ENCODE assay signal across 8 cellular contexts in genomic region chr16:85798901-85799496, GRCh38. TPM values are rescaled to one million over a fixed set of nuclear protein-coding genes. Genes with fewer than 3 reads are reported as not detected.
DNase-seq lines count a peak whose midpoint lies in the region; ATAC-seq and TF ChIP-seq lines count a peak whose summit lies in the region.

No MANE protein-coding gene starts in this region.

- H3K27ac ChIP-seq in tibial nerve, result peak overlapping the region in 3 of 4 donors; percentile 89 to 92 (median 92)

- peaks cover 47% of the 10 kb centered on the region for H3K36me3 Mint-ChIP-seq in effector memory CD8-positive, alpha-beta T cell (ENCODE audit: insufficient read depth)

- H3K9me3 ChIP-seq in mononuclear cell (ENCODE audit: low read depth, low read length), result no peaks in the 10 kb centered on the region
- no peaks in the 10 kb centered on the region for H3K9me3 ChIP-seq in tibial nerve

- H3K36me3 ChIP-seq in BJ (ENCODE audit: control insufficient read depth, insufficient read depth, low read length), result peaks cover 25% of the 10 kb centered on the region
- peaks cover 0 to 57% (median 0%) of the 10 kb centered on the region in 3 donors for H3K36me3 ChIP-seq in tibial nerve

- ATAC-seq in GM19043 (IDR thresholded peaks at IDR 0.05; ENCODE audit: low read depth, unreplicated experiment), result peak; percentile 18
- peak; percentile 33 for ATAC-seq in HG03354 (IDR thresholded peaks at IDR 0.05; ENCODE audit: poor library complexity, severe bottlenecking, unreplicated experiment)
- peak; percentile 32 for ATAC-seq in effector memory CD8-positive, alpha-beta T cell (replicated peaks)

- 0% methylated on average over 6 to 9 of the region's 51 CpGs for WGBS in tibial nerve, 2 donors

- CTCF ChIA-PET in BJ (lab: Yijun Ruan, JAX), result interaction anchor here (2.1 kb wide), 1 partner anchor 21 kb away, joined by 14 read pairs; no protein-coding TSS in a partner anchor

- TF ChIP-seq CTCF in BJ (IDR thresholded peaks at IDR 0.05; ENCODE audit: insufficient read depth, low read depth, low read length) (0 out of 2 replicates have a peak, but pooled peaks have one; percentile 17), tibial nerve (IDR thresholded peaks at IDR 0.05) (no peak)

- H3K9me3 Mint-ChIP-seq in effector memory CD8-positive, alpha-beta T cell, result no peaks in the 10 kb centered on the region

- H3K4me1 Mint-ChIP-seq in effector memory CD8-positive, alpha-beta T cell (ENCODE audit: low read depth in 2 of 2), result peaks cover 29 to 42% of the 10 kb centered on the region in 2 donors

- peaks cover 29% of the 10 kb centered on the region for H3K4me1 ChIP-seq in mononuclear cell (ENCODE audit: insufficient read depth, low read length)
- H3K4me1 ChIP-seq in tibial nerve, result peaks cover 0 to 48% (median 23%) of the 10 kb centered on the region in 4 donors

- H3K4me3 ChIP-seq in BJ (ENCODE audit: low read depth, low read length) (peak overlapping the region; percentile 94), mononuclear cell (ENCODE audit: low read length) (peak overlapping the region; percentile 91), tibial nerve (peak overlapping the region; percentile 61 to 100 (median 99))

- no peaks in the 10 kb centered on the region for H3K27me3 ChIP-seq in BJ (ENCODE audit: control insufficient read depth, insufficient read depth, low read length)
- H3K27me3 ChIP-seq in mononuclear cell (ENCODE audit: insufficient read depth, low read length), result no peaks in the 10 kb centered on the region
- no peaks in the 10 kb centered on the region for H3K27me3 ChIP-seq in tibial nerve

- peak overlapping the region; percentile 87 to 88 for H3K4me3 Mint-ChIP-seq in effector memory CD8-positive, alpha-beta T cell

- peak overlapping the region; percentile 96 to 97 for H3K27ac Mint-ChIP-seq in effector memory CD8-positive, alpha-beta T cell

- no peaks in the 10 kb centered on the region for H3K27me3 Mint-ChIP-seq in effector memory CD8-positive, alpha-beta T cell

- no peak for TF ChIP-seq EP300 in tibial nerve (IDR thresholded peaks at IDR 0.05)

- TF ChIP-seq POLR2A in tibial nerve (IDR thresholded peaks at IDR 0.05), result no peak

- POLR2A ChIA-PET in BJ (lab: Charles Lee), result no interaction called here

- no peak for DNase-seq in BJ (ENCODE audit: low read depth)
- DNase-seq in T-helper 9 cell, result peak; percentile 11
- peak in 2 of 3 experiments; percentile 19 to 31 for DNase-seq in effector memory CD8-positive, alpha-beta T cell
- no peak for DNase-seq in tibial nerve (ENCODE audit: low spot score in 2 of 2)
- DNase-seq in putamen (ENCODE audit: low spot score), result no peak

RNA-seq across cellular contexts. Expression of gene EMC8, which starts 0.3 kb away (rescaled TPM):
- 29.9 and 36.9 TPM in 2 replicates for polyA plus RNA-seq in BJ (2011; rRNA removed)
- 25.9 and 34.1 TPM in 2 replicates for polyA minus RNA-seq in BJ (2011; rRNA and poly(A)+ RNA removed)
- total RNA-seq in mononuclear cell (18.4 TPM), tibial nerve (10 to 100 TPM; 31.8 to 46.2 (median 35.4) TPM)

RNA-seq across cellular contexts. Expression of gene COX4I1, which starts 0.5 kb away (rescaled TPM):
- 763 and 892 TPM in 2 replicates for polyA plus RNA-seq in BJ (2011; rRNA removed)
- polyA minus RNA-seq in BJ (2011; rRNA and poly(A)+ RNA removed), result 188 and 285 TPM in 2 replicates
- total RNA-seq in mononuclear cell (322 TPM), tibial nerve (100 to 1,000 TPM; 274 to 401 (median 323) TPM)

RNA-seq across cellular contexts. Expression of gene C16orf74, which starts 48.1 kb away (rescaled TPM):
- polyA plus RNA-seq in BJ (2011; rRNA removed), result 2.0 and 2.9 TPM in 2 replicates
- polyA minus RNA-seq in BJ (2011; rRNA and poly(A)+ RNA removed), result 0.51 and 0.66 TPM in 2 replicates
- total RNA-seq in mononuclear cell (4.3 TPM), tibial nerve (1 to 10 TPM in 2 of 4 donors, not detected in 2; 1.5 to 2.5 TPM)

Comparison
In these comparisons a context has a peak if more than half of its experiments do, and no peak if none do; other contexts are left out.
1. DNase-seq: peak in T-helper 9 cell (single experiment) and effector memory CD8-positive, alpha-beta T cell (2 of 3); none in BJ (single experiment), tibial nerve (0 of 2) and putamen (single experiment).
2. Peak in every context shown above with its lines, with median percentiles within 50 percentile points of each other: H3K4me3 ChIP-seq and ATAC-seq.